Comparison of ENCODE assay signal across 8 cellular contexts in the genomic region with DNA sequence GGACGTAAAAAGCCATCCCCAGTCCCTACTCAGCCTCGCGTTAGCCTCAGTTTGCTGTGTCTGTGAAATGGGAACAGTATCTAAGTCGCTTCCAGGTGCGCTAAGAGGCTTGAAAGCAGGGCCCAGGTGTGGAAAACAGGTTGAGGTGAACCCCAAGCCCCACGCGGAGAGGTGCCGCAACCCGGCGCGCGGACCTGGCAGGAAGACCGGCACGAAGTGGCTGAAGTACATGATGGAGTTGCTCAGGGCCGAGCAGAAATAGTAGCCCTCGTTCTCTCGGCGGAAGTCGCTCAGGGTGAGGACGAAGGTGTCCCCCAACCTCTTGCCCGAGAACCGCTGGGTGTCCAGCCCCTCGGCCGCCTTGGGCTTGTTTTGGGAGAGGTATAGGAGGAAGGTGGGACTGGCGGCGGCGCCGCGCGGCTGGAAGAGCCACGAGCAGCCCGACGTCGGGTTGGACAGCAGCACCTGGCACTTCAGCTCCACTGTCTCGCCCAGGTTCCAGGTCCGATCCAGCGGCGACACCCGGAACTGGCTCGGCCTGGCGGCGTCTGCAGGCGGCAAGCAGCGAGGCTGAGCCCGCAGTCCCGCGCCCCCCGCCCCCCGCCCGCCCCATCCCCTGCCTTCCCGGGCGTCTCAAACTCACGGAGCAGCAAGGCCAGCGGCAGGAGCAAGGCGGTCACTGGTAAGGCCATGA. TPM values are rescaled to one million over a fixed set of nuclear protein-coding genes. Genes with fewer than 3 reads are reported as not detected.
DNase-seq lines count a peak whose midpoint lies in the region; ATAC-seq, FAIRE-seq and TF ChIP-seq lines count a peak whose summit lies in the region.

No MANE protein-coding gene starts in this region.

- POLR2A ChIA-PET in A549 (lab: Yijun Ruan, JAX) = interaction anchor here (0.6 kb wide), 1 partner anchor 144 kb away, joined by 4 read pairs; no protein-coding TSS in a partner anchor
- POLR2A ChIA-PET in K562 (lab: Yijun Ruan, JAX) = interaction anchor here (0.7 kb wide), 1 partner anchor 11 kb away, joined by 3 read pairs; no protein-coding TSS in a partner anchor

- in situ Hi-C loops in K562 (cut with MboI) = no loop called here

- no peak overlapping the region for H3K27ac Mint-ChIP-seq in H9

- H2AFZ ChIP-seq in H9 (ENCODE audit: low read length) = no peak overlapping the region
- H2AFZ ChIP-seq in K562 (ENCODE audit: low read depth, low read length) = no peak overlapping the region

- no peaks in the 10 kb centered on the region for H3K36me3 ChIP-seq in K562 (ENCODE audit: control insufficient read depth, insufficient read depth, low read length)

- no peak overlapping the region for H2BK20ac ChIP-seq in H9 (ENCODE audit: low read depth, low read length, poor library complexity, severe bottlenecking)

- H3K9ac ChIP-seq in H9 (ENCODE audit: extremely low read depth, insufficient read length, low read length) (no peak overlapping the region), K562 (ENCODE audit: insufficient read depth in 1 of 2, low read depth in 2 of 2, low read length in 2 of 2) (no peak overlapping the region)

- H3K79me2 ChIP-seq in H9 (ENCODE audit: insufficient read depth, low read length) (no peaks in the 10 kb centered on the region), K562 (ENCODE audit: control insufficient read depth, insufficient read depth, low read length) (no peaks in the 10 kb centered on the region)

- no peak overlapping the region for H2BK5ac ChIP-seq in H9 (ENCODE audit: insufficient read length, low read length)

- H2BK12ac ChIP-seq in H9 (ENCODE audit: insufficient read length, low read depth, low read length) = no peak overlapping the region

- TF ChIP-seq CTCF in A549 (IDR thresholded peaks at IDR 0.05) (no peak), H9 (conservative IDR thresholded peaks at IDR 0.05) (no peak), K562 (IDR thresholded peaks at IDR 0.05 in 2 of 3, conservative IDR thresholded peaks at IDR 0.05 in 1 of 3; ENCODE audit: insufficient read depth in 2 of 3, low read depth in 1 of 3, low read length in 3 of 3) (no peak)

- FAIRE-seq in A549 (lab: Jason Lieb, UNC) (no peak), K562 (lab: Jason Lieb, UNC) (no peak)

- no peak overlapping the region for H3K23ac ChIP-seq in H9 (ENCODE audit: insufficient read length, low read depth, low read length)

- no peak for TF ChIP-seq EP300 in A549 (IDR thresholded peaks at IDR 0.05)
- no peak for TF ChIP-seq EP300 in K562 (IDR thresholded peaks at IDR 0.05; ENCODE audit: low read length)

- H3K79me1 ChIP-seq in H9 (ENCODE audit: insufficient read depth, low read depth, low read length, poor library complexity, severe bottlenecking) = no peaks in the 10 kb centered on the region

- no peak overlapping the region for H3K4ac ChIP-seq in H9 (ENCODE audit: low read depth, low read length)

- peak overlapping the region; percentile 80 for H3K4me2 ChIP-seq in A549
- peak overlapping the region; percentile 65 for H3K4me2 ChIP-seq in H9 (ENCODE audit: insufficient read depth, insufficient read length, low read length)
- H3K4me2 ChIP-seq in K562 (ENCODE audit: insufficient read depth, low read length) = no peak overlapping the region

- H3K4me1 ChIP-seq in A549 (peaks cover 19% of the 10 kb centered on the region; the same call in 2 of the 3 replicates), H9 (ENCODE audit: insufficient read depth, low read length) (no peaks in the 10 kb centered on the region), K562 (replicated peaks in 1 of 2; ENCODE audit: control insufficient read depth in 2 of 2, insufficient read depth in 2 of 2, low read length in 2 of 2) (peaks cover 0 to 17% of the 10 kb centered on the region in 2 experiments; a peak in 2 of 5 replicates), mononuclear cell (ENCODE audit: insufficient read depth, low read length) (peaks cover 52% of the 10 kb centered on the region)

- H4K8ac ChIP-seq in H9 (replicated peaks; ENCODE audit: insufficient read length, low read depth, low read length) = no peak overlapping the region

- no peak overlapping the region for H2BK15ac ChIP-seq in H9 (ENCODE audit: low read depth, low read length)

- H4K91ac ChIP-seq in H9 (ENCODE audit: insufficient read length, low read depth, low read length) = no peak overlapping the region

- no peak overlapping the region for H3K56ac ChIP-seq in H9 (ENCODE audit: insufficient read length, low read depth, low read length)

- H3K23me2 ChIP-seq in H9 (ENCODE audit: insufficient read length, low read depth, low read length, poor library complexity, severe bottlenecking) = peaks cover 5% of the 10 kb centered on the region

- BruUV-seq in K562 (replicated peaks; lab: Mats Ljungman, UMichigan) = no TSS peak

- peak in 1 of 2 experiments; percentile 7 for DNase-seq in A549 (ENCODE audit: low read depth in 1 of 2, low spot score in 1 of 2)
- DNase-seq in H9 = peak; percentile 63
- DNase-seq in K562 (ENCODE audit: extremely low read depth in 1 of 4, low spot score in 3 of 4) = no peak
- DNase-seq in NCI-H345 treated with DMSO at 0.1 percent for 48 hours (lab: John Stamatoyannopoulos, UW; ENCODE audit: unreplicated experiment) = no peak

- peaks cover 99% of the 10 kb centered on the region for H3K27me3 Mint-ChIP-seq in H9 (ENCODE audit: low read depth)

- H3K9me3 ChIP-seq in A549 (no peaks in the 10 kb centered on the region), H9 (ENCODE audit: control insufficient read depth, low read depth, low read length) (no peaks in the 10 kb centered on the region), K562 (replicated peaks; ENCODE audit: control insufficient read depth, insufficient read depth, low read depth, low read length) (no peaks in the 10 kb centered on the region), mononuclear cell (ENCODE audit: low read depth, low read length) (no peaks in the 10 kb centered on the region)

- no peak overlapping the region for H3K18ac ChIP-seq in H9 (ENCODE audit: insufficient read length, low read depth, low read length)

- peak overlapping the region; percentile 39 to 75 for H3K4me3 Mint-ChIP-seq in H9

- no peaks in the 10 kb centered on the region for H4K20me1 ChIP-seq in H9 (ENCODE audit: control insufficient read depth, insufficient read depth, insufficient read length)
- no peaks in the 10 kb centered on the region for H4K20me1 ChIP-seq in K562 (replicated peaks; ENCODE audit: control insufficient read depth, insufficient read depth, low read length)

- WGBS in A549 (ENCODE audit: missing lambda C conversion rate) = 31% methylated on average over 35 of the region's 55 CpGs
- no CpG with 5 or more reads among the region's 55 CpGs for WGBS in H9 (ENCODE audit: extremely low coverage, insufficient read length, low lambda C conversion rate)
- WGBS in K562 (ENCODE audit: insufficient coverage, low coverage, missing lambda C conversion rate) = 20% methylated on average over 23 of the region's 55 CpGs

- H2AK5ac ChIP-seq in H9 (ENCODE audit: insufficient read length, low read length) = no peak overlapping the region

- CTCF ChIA-PET in A549 (lab: Yijun Ruan, JAX) = interaction anchor here (2.4 kb wide), 1 partner anchor 18 kb away, joined by 13 read pairs; no protein-coding TSS in a partner anchor
- CTCF ChIA-PET in K562 (lab: Yijun Ruan, JAX; ENCODE audit: low intra/inter-chr PET ratio) = no interaction called here

- no peak overlapping the region for H2BK120ac ChIP-seq in H9 (ENCODE audit: low read depth, low read length, poor library complexity, severe bottlenecking)

- no peak overlapping the region for H3K27ac ChIP-seq in A549
- no peak overlapping the region for H3K27ac ChIP-seq in H9 (ENCODE audit: insufficient read length, low read depth, low read length)
- no peak overlapping the region for H3K27ac ChIP-seq in K562 (ENCODE audit: extremely low read depth, low read depth, low read length)

- ATAC-seq in A549 = peak in 1 of 2 experiments; percentile 57; a peak in 4 of 6 replicates
- no peak for ATAC-seq in K562
- no peak for ATAC-seq in activated CD4-positive, CD25-positive, alpha-beta regulatory T cell treated with anti-CD3 and anti-CD28 coated beads, Interleukin-2, amount 50 U/mL, for 24 hours
- no peak for ATAC-seq in GM19397 (IDR thresholded peaks at IDR 0.05; ENCODE audit: unreplicated experiment)
- ATAC-seq in HG03095 (IDR thresholded peaks at IDR 0.05; ENCODE audit: unreplicated experiment) = no peak

- intact Hi-C loops in K562 (cut with micrococcal nuclease) = no loop called here

- peaks cover 9 to 24% of the 10 kb centered on the region in 2 experiments for H3K4me1 Mint-ChIP-seq in H9

- peak overlapping the region; percentile 31 for H3K4me3 ChIP-seq in A549
- H3K4me3 ChIP-seq in K562 = no peak overlapping the region
- H3K4me3 ChIP-seq in mononuclear cell (ENCODE audit: low read length) = peak overlapping the region; percentile 46

- H3K9me1 ChIP-seq in K562 (ENCODE audit: control insufficient read depth, insufficient read depth, low read length) = peaks cover 4% of the 10 kb centered on the region

- TF ChIP-seq POLR2A in A549 (IDR thresholded peaks at IDR 0.05; ENCODE audit: low read length) (no peak), K562 (conservative IDR thresholded peaks at IDR 0.05) (no peak)

- peaks cover 4% of the 10 kb centered on the region in 2 experiments; a peak in 4 of 5 replicates for H3K9me3 Mint-ChIP-seq in H9

- H3K27me3 ChIP-seq in H9 (ENCODE audit: insufficient read depth, low read length) = peaks cover 45% of the 10 kb centered on the region; the same call in 1 of the 2 replicates
- H3K27me3 ChIP-seq in K562 (ENCODE audit: control insufficient read depth in 2 of 2, insufficient read depth in 2 of 2, low read length in 2 of 2) = peaks cover 23 to 50% of the 10 kb centered on the region in 2 experiments; a peak in 4 of 5 replicates
- peaks cover 56% of the 10 kb centered on the region for H3K27me3 ChIP-seq in mononuclear cell (ENCODE audit: insufficient read depth, low read length)

- TF ChIP-seq RAD21 in A549 (conservative IDR thresholded peaks at IDR 0.05 in 1 of 2, IDR thresholded peaks at IDR 0.05 in 1 of 2) (no peak), K562 (CRISPR knock-in tag; conservative IDR thresholded peaks at IDR 0.05 in 1 of 2, IDR thresholded peaks at IDR 0.05 in 1 of 2) (no peak)

- H3K14ac ChIP-seq in H9 (ENCODE audit: insufficient read depth, low read length) = no peak overlapping the region

- no peak overlapping the region for H3T11ph ChIP-seq in H9 (ENCODE audit: low read length)

- H3K36me3 Mint-ChIP-seq in H9 (ENCODE audit: insufficient read depth in 1 of 3, low read depth in 3 of 3) = no peaks in the 10 kb centered on the region

- H4K5ac ChIP-seq in H9 (ENCODE audit: insufficient read length, low read depth, low read length) = no peak overlapping the region

RNA-seq across cellular contexts. Expression of gene CD8A, which starts 0.4 kb away (rescaled TPM):
- polyA plus RNA-seq in A549 (2011; rRNA removed) (0.29 and 0.40 TPM in 2 replicates), A549 (2017; fragmentation: RNase III; extraction: RNeasy Plus Mini Kit Qiagen cat#74134 plus additional on column Dnase treatment) (0.10 to 0.25 TPM (median 0.22 TPM) in 3 replicates), K562 (2011; rRNA removed) (not detected in 2 replicates), K562 (2014; fragmentation: Illumina TruSeq; extraction: Trizol) (not detected in 2 replicates), K562 (2014; fragmentation: Nextera tagmentation; extraction: Ambion mirVana) (not detected), K562 (2014; rRNA removed) (not detected in 2 replicates)
- 0.06 and 0.07 TPM in 2 replicates for polyA plus RNA-seq in A549 (2012; cell fraction: cytosol; rRNA removed)
- 0.07 and 0.12 TPM in 2 replicates for polyA plus RNA-seq in A549 (2012; cell fraction: nucleus; rRNA removed)
- polyA minus RNA-seq in A549 (2011; rRNA and poly(A)+ RNA removed) = 0.08 and 0.24 TPM in 2 replicates
- total RNA-seq in H9 (2021) (not detected in 2 replicates), K562 (2014; rRNA removed) (not detected in 2 replicates), K562 (2014; rRNA removed; fragmentation: Illumina TruSeq; extraction: Trizol) (not detected in 2 replicates), K562 (2015; rRNA removed; fragmentation: Illumina TruSeq; extraction: Trizol) (not detected in 2 replicates), K562 (2021) (0.07 and 0.20 TPM in 2 replicates), mononuclear cell (25.6 TPM)
- total RNA-seq in K562 (2011; cell fraction: chromatin; rRNA removed; ENCODE audit: low replicate concordance) = not detected in 2 replicates
- total RNA-seq in K562 (2011; cell fraction: nucleolus; rRNA removed) = not detected in 2 replicates
- not detected in 2 replicates for total RNA-seq in K562 (2011; cell fraction: nucleoplasm; rRNA removed)
- polyA plus RNA-seq in K562 (2011; cell fraction: cytosol; rRNA removed) = not detected in 2 replicates
- polyA plus RNA-seq in K562 (2011; cell fraction: nucleus; rRNA removed) = not detected in 2 replicates
- not detected in 2 replicates for polyA plus RNA-seq in K562 (2012)
- polyA minus RNA-seq in K562 (2011; rRNA and poly(A)+ RNA removed) = not detected in 2 replicates
- polyA minus RNA-seq in K562 (2011; cell fraction: cytosol; rRNA and poly(A)+ RNA removed) = not detected in 2 replicates
- polyA minus RNA-seq in K562 (2011; cell fraction: nucleus; rRNA and poly(A)+ RNA removed) = not detected in 2 replicates

Comparison
In these comparisons a context has a peak if more than half of its experiments do, and no peak if none do; other contexts are left out.
1. RNA of gene CD8A, which starts 0.4 kb away (total RNA-seq): 25.6 TPM in mononuclear cell (single experiment); not detected in H9 and 0.07 to 0.20 TPM in K562; every median in the first group is over 10 times any median in the second.